19 cellular contexts compared by ENCODE assay signal in genomic region chr2:805664-806063, GRCh38.
DNase-seq lines count a peak whose midpoint lies in the region; ATAC-seq and TF ChIP-seq lines count a peak whose summit lies in the region.
"Had no signal": no experiment of that assay in that cellular context is flagged by ENCODE, and none has a peak within 500 bp of the region (broad histone marks: within the 10 kb centered on the region; RNA-seq: fewer than 3 reads in every experiment).

No MANE protein-coding gene starts in this region.

- H3K4me1 ChIP-seq in DND-41 (ENCODE audit: insufficient read depth, low read length) (peaks cover 4% of the 10 kb centered on the region; the same call in 1 of the 2 replicates), Karpas-422 (ENCODE audit: low read length) (no peaks in the 10 kb centered on the region; the same call in 1 of the 2 replicates), mesenchymal stem cell (ENCODE audit: control insufficient read depth, insufficient read depth, low read depth, low read length) (no peaks in the 10 kb centered on the region), suprapubic skin (no peaks in the 10 kb centered on the region)
- H3K4me1 ChIP-seq: BE2C, BLaER1 had no signal

- H3K27me3 ChIP-seq in DND-41 (ENCODE audit: insufficient read depth, low read length, poor library complexity) (no peaks in the 10 kb centered on the region), Karpas-422 (ENCODE audit: low read length) (no peaks in the 10 kb centered on the region), mesenchymal stem cell (ENCODE audit: control insufficient read depth in 1 of 2, insufficient read depth in 1 of 2, low read length in 2 of 2) (no peaks in the 10 kb centered on the region), suprapubic skin (no peaks in the 10 kb centered on the region)
- H3K27me3 ChIP-seq: BE2C, BLaER1 had no signal

- no peak overlapping the region for H4K8ac ChIP-seq in mesenchymal stem cell (ENCODE audit: low read length)

- no peak overlapping the region for H3K18ac ChIP-seq in mesenchymal stem cell (ENCODE audit: low read depth in 1 of 2, low read length in 2 of 2)

- H4K20me1 ChIP-seq in DND-41 (ENCODE audit: insufficient read depth, low read length) = no peaks in the 10 kb centered on the region
- H4K20me1 ChIP-seq in Karpas-422 (ENCODE audit: insufficient read depth, low read depth, low read length) = no peaks in the 10 kb centered on the region
- H4K20me1 ChIP-seq: BLaER1 had no signal

- 72% methylated on average over 5 of the region's 5 CpGs for WGBS in mesenchymal stem cell
- 75% methylated on average over 5 of the region's 5 CpGs for WGBS in suprapubic skin

- H3K4me2 ChIP-seq in DND-41 (ENCODE audit: insufficient read depth, low read length) (no peak overlapping the region), Karpas-422 (ENCODE audit: low read depth, low read length, poor library complexity, severe bottlenecking) (no peak overlapping the region), mesenchymal stem cell (ENCODE audit: low read length, poor library complexity, severe bottlenecking) (no peak overlapping the region)
- H3K4me2 ChIP-seq: BLaER1 had no signal

- H3K9me2 ChIP-seq in Karpas-422 (replicated peaks; ENCODE audit: insufficient read depth, low read length) = no peaks in the 10 kb centered on the region

- peak overlapping the region; percentile 27 for H4K91ac ChIP-seq in mesenchymal stem cell (ENCODE audit: low read length)

- H3K36me3 ChIP-seq in DND-41 (ENCODE audit: insufficient read depth, low read length) = peaks cover 4% of the 10 kb centered on the region; the same call in 1 of the 2 replicates
- no peaks in the 10 kb centered on the region for H3K36me3 ChIP-seq in Karpas-422 (ENCODE audit: insufficient read depth, low read length)
- no peaks in the 10 kb centered on the region for H3K36me3 ChIP-seq in mesenchymal stem cell (ENCODE audit: control insufficient read depth in 1 of 2, insufficient read depth in 2 of 2, low read depth in 1 of 2, low read length in 2 of 2)
- no peaks in the 10 kb centered on the region for H3K36me3 ChIP-seq in suprapubic skin
- H3K36me3 ChIP-seq: BE2C, BLaER1 had no signal

- H2AK5ac ChIP-seq in mesenchymal stem cell (ENCODE audit: low read length, severe bottlenecking) = no peak overlapping the region

- H3K79me2 ChIP-seq in DND-41 (ENCODE audit: insufficient read depth, low read length) (no peaks in the 10 kb centered on the region), Karpas-422 (ENCODE audit: low read length) (no peaks in the 10 kb centered on the region)

- H3K23ac ChIP-seq in mesenchymal stem cell (ENCODE audit: low read length in 2 of 2) = no peak overlapping the region

- H3K4ac ChIP-seq in mesenchymal stem cell (ENCODE audit: low read depth in 1 of 2, low read length in 2 of 2) = no peak overlapping the region

- no peak overlapping the region for H2BK15ac ChIP-seq in mesenchymal stem cell (ENCODE audit: low read depth, poor library complexity, severe bottlenecking)

- H2BK120ac ChIP-seq in mesenchymal stem cell (ENCODE audit: low read depth, low read length) = no peak overlapping the region

- no peak overlapping the region for H2BK12ac ChIP-seq in mesenchymal stem cell (ENCODE audit: low read length in 2 of 2)

- H3K4me3 ChIP-seq in DND-41 (ENCODE audit: low read depth in 1 of 2, low read length in 2 of 2) = no peak overlapping the region
- no peak overlapping the region for H3K4me3 ChIP-seq in Karpas-422 (ENCODE audit: low read length)
- no peak overlapping the region for H3K4me3 ChIP-seq in mesenchymal stem cell (ENCODE audit: insufficient read depth in 1 of 2, low read depth in 1 of 2, low read length in 2 of 2)
- no peak overlapping the region for H3K4me3 ChIP-seq in suprapubic skin
- H3K4me3 ChIP-seq: BLaER1 had no signal

- DNase-seq in DND-41 (no peak), Karpas-422 (no peak), mesenchymal stem cell (no peak), suprapubic skin (ENCODE audit: low spot score in 2 of 2) (no peak)
- DNase-seq: 8988T; ACHN; BE2C; C1 segment of cervical spinal cord; CD4-positive, alpha-beta memory T cell; CD4-positive, CD25-positive, alpha-beta regulatory T cell; CD8-positive, alpha-beta memory T cell; COR-L47; DMS 273 treated with DMSO at 0.1 percent for 48 hours; DMS153; DMS53; DMS79; GF-D8 had no signal

- TF ChIP-seq EP300 in suprapubic skin (IDR thresholded peaks at IDR 0.05) = no peak

- ATAC-seq in DND-41 (ENCODE audit: insufficient read depth, low read depth) (no peak), GM21717 (IDR thresholded peaks at IDR 0.05; ENCODE audit: unreplicated experiment) (no peak)

- no peak overlapping the region for H3K9ac ChIP-seq in DND-41 (ENCODE audit: low read depth, low read length)
- no peak overlapping the region for H3K9ac ChIP-seq in Karpas-422 (ENCODE audit: low read length)
- no peak overlapping the region for H3K9ac ChIP-seq in mesenchymal stem cell (ENCODE audit: low read length)
- H3K9ac ChIP-seq: BLaER1 had no signal

- no peak overlapping the region for H3K14ac ChIP-seq in mesenchymal stem cell (ENCODE audit: low read length in 2 of 2)

- H3K79me1 ChIP-seq in mesenchymal stem cell (replicated peaks; ENCODE audit: low read length, poor library complexity, severe bottlenecking) = no peaks in the 10 kb centered on the region

- H3K27ac ChIP-seq in DND-41 (ENCODE audit: low read length) (0 out of 2 replicates have a peak overlapping the region, but pooled peaks have one; percentile 47), Karpas-422 (ENCODE audit: low read length) (no peak overlapping the region), mesenchymal stem cell (ENCODE audit: low read length, poor library complexity, severe bottlenecking) (no peak overlapping the region), suprapubic skin (no peak overlapping the region)
- H3K27ac ChIP-seq: BLaER1 had no signal

- TF ChIP-seq CTCF in DND-41 (IDR thresholded peaks at IDR 0.05; ENCODE audit: borderline replicate concordance, extremely low read depth, low read length, poor library complexity, severe bottlenecking) = no peak
- TF ChIP-seq CTCF in suprapubic skin (IDR thresholded peaks at IDR 0.05) = no peak

- TF ChIP-seq POLR2A in suprapubic skin (IDR thresholded peaks at IDR 0.05) = no peak

- H2BK5ac ChIP-seq in mesenchymal stem cell (ENCODE audit: low read depth, low read length, poor library complexity, severe bottlenecking) = no peak overlapping the region

- no peak overlapping the region for H2AFZ ChIP-seq in DND-41 (ENCODE audit: low read depth, low read length)
- peak overlapping the region; percentile 10; the same call in 1 of the 2 replicates for H2AFZ ChIP-seq in Karpas-422 (ENCODE audit: low read length)
- H2AFZ ChIP-seq in mesenchymal stem cell (ENCODE audit: low read depth, low read length) = no peak overlapping the region

- H3K9me3 ChIP-seq in DND-41 (ENCODE audit: insufficient read depth, low read length, severe bottlenecking) (no peaks in the 10 kb centered on the region), Karpas-422 (ENCODE audit: low read length) (no peaks in the 10 kb centered on the region), mesenchymal stem cell (ENCODE audit: control insufficient read depth, low read length) (peaks cover 6% of the 10 kb centered on the region), suprapubic skin (no peaks in the 10 kb centered on the region)
- H3K9me3 ChIP-seq: BE2C, BLaER1 had no signal
